ENCODE assay signal across 1 cellular context in genomic region chr7:106074257-106074656, GRCh38.
TF ChIP-seq lines count a peak whose summit lies in the region.

No MANE protein-coding gene starts in this region.

TF ChIP-seq in GM12878, 131 proteins besides CTCF, POLR2A, EP300 and RAD21 (continued from another document):
- TF ChIP-seq NBN (IDR thresholded peaks at IDR 0.05) (no peak), YY1 (IDR thresholded peaks at IDR 0.05; ENCODE audit: low read depth, low read length) (no peak), SRF (IDR thresholded peaks at IDR 0.05; ENCODE audit: low read depth in 2 of 2, low read length in 2 of 2) (no peak), ZNF622 (IDR thresholded peaks at IDR 0.05) (no peak)
